8 cellular contexts compared by ENCODE assay signal in the genomic region with DNA sequence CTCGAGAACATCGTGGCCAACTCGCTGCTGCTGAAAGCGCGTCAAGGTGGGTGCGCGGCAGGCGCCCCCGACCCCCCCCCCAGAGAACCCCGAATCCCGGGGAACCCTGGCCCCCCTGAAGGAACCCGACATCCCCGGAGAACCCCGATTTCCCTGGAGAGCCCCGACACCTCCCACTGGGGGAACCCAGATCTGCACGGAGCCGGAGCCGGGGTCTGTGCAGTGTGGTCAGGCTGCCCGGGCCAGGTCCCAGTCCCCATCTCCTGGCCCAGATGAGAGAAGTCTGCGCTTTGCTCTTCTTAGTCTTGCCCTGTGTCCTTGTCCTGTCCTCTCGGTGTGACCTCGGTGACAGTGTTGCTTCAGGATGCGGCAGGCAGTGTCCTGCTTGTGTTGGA. TPM values are rescaled to one million over a fixed set of nuclear protein-coding genes. Genes with fewer than 3 reads are reported as not detected.
DNase-seq lines count a peak whose midpoint lies in the region; ATAC-seq and TF ChIP-seq lines count a peak whose summit lies in the region.

No MANE protein-coding gene starts in this region.

- peaks cover 6 to 10% (median 6%) of the 10 kb centered on the region in 3 experiments; a peak in 6 of 7 replicates for H3K36me3 Mint-ChIP-seq in H9 (ENCODE audit: insufficient read depth in 1 of 3, low read depth in 3 of 3)
- H3K36me3 Mint-ChIP-seq in activated CD4-positive, alpha-beta memory T cell treated with anti-CD3 and anti-CD28 coated beads for 36 hours: peaks cover 12% of the 10 kb centered on the region

- H3K14ac ChIP-seq in H9 (ENCODE audit: insufficient read depth, low read length): no peak overlapping the region

- no CpG with 5 or more reads among the region's 23 CpGs for WGBS in H9 (ENCODE audit: extremely low coverage, insufficient read length, low lambda C conversion rate)

- no peaks in the 10 kb centered on the region for H3K9me3 ChIP-seq in H9 (ENCODE audit: control insufficient read depth, low read depth, low read length)

- H3K56ac ChIP-seq in H9 (ENCODE audit: insufficient read length, low read depth, low read length): no peak overlapping the region

- H2BK20ac ChIP-seq in H9 (ENCODE audit: low read depth, low read length, poor library complexity, severe bottlenecking): no peak overlapping the region

- DNase-seq in H9 (no peak), left ventricle myocardium superior (no peak), skeletal muscle cell (ENCODE audit: low read depth) (no peak), activated gamma-delta T cell (lab: John Stamatoyannopoulos, UW) (no peak), ecto neural progenitor cell (ENCODE audit: low spot score) (no peak), RKO (ENCODE audit: low spot score) (no peak)
- DNase-seq in activated CD4-positive, alpha-beta memory T cell treated with anti-CD3 and anti-CD28 coated beads for 36 hours: no peak

- H3K9me3 Mint-ChIP-seq in H9: no peaks in the 10 kb centered on the region; a peak in 2 of 5 replicates
- H3K9me3 Mint-ChIP-seq in activated CD4-positive, alpha-beta memory T cell treated with anti-CD3 and anti-CD28 coated beads for 36 hours: no peaks in the 10 kb centered on the region

- H4K8ac ChIP-seq in H9 (replicated peaks; ENCODE audit: insufficient read length, low read depth, low read length): no peak overlapping the region

- H2AFZ ChIP-seq in H9 (ENCODE audit: low read length): no peak overlapping the region

- no peak overlapping the region for H4K91ac ChIP-seq in H9 (ENCODE audit: insufficient read length, low read depth, low read length)

- H3K18ac ChIP-seq in H9 (ENCODE audit: insufficient read length, low read depth, low read length): no peak overlapping the region

- peaks cover 19 to 20% of the 10 kb centered on the region in 2 experiments for H3K4me1 Mint-ChIP-seq in H9
- H3K4me1 Mint-ChIP-seq in activated CD4-positive, alpha-beta memory T cell treated with anti-CD3 and anti-CD28 coated beads for 36 hours (ENCODE audit: low read depth): peaks cover 22% of the 10 kb centered on the region

- H3K4me3 ChIP-seq in skeletal muscle cell (ENCODE audit: low read depth, low read length): peak overlapping the region; percentile 78

- CTCF ChIA-PET in activated CD4-positive, alpha-beta memory T cell treated with anti-CD3 and anti-CD28 coated beads for 36 hours (lab: Charles Lee): interaction anchor here (1.3 to 4.2 kb wide), 15 partner anchors 10 to 201 kb away, joined by 3 to 25 read pairs (median 5); no protein-coding TSS in a partner anchor

- no peak for TF ChIP-seq CTCF in H9 (conservative IDR thresholded peaks at IDR 0.05)

- H3K23me2 ChIP-seq in H9 (ENCODE audit: insufficient read length, low read depth, low read length, poor library complexity, severe bottlenecking): no peaks in the 10 kb centered on the region

- H3T11ph ChIP-seq in H9 (ENCODE audit: low read length): no peak overlapping the region

- H2BK12ac ChIP-seq in H9 (ENCODE audit: insufficient read length, low read depth, low read length): no peak overlapping the region

- H3K79me2 ChIP-seq in H9 (ENCODE audit: insufficient read depth, low read length): no peaks in the 10 kb centered on the region

- H3K23ac ChIP-seq in H9 (ENCODE audit: insufficient read length, low read depth, low read length): no peak overlapping the region

- intact Hi-C loops in activated CD4-positive, alpha-beta memory T cell treated with anti-CD3 and anti-CD28 coated beads for 36 hours (cut with micrococcal nuclease): loop anchor here (1.0 to 5.0 kb wide), 3 partner anchors 73 to 547 kb away; a partner anchor contains a TSS
- intact Hi-C loops in left ventricle myocardium superior (cut with micrococcal nuclease): no loop called here

- no peaks in the 10 kb centered on the region for H3K27me3 ChIP-seq in H9 (ENCODE audit: insufficient read depth, low read length)

- peak; percentile 36 for ATAC-seq in left ventricle myocardium superior
- ATAC-seq in GM21390 (IDR thresholded peaks at IDR 0.05; ENCODE audit: unreplicated experiment): no peak

- H3K79me1 ChIP-seq in H9 (ENCODE audit: insufficient read depth, low read depth, low read length, poor library complexity, severe bottlenecking): no peaks in the 10 kb centered on the region

- H2BK15ac ChIP-seq in H9 (ENCODE audit: low read depth, low read length): no peak overlapping the region

- H3K4me3 Mint-ChIP-seq in H9: peak overlapping the region; percentile 82 to 94
- H3K4me3 Mint-ChIP-seq in activated CD4-positive, alpha-beta memory T cell treated with anti-CD3 and anti-CD28 coated beads for 36 hours: peak overlapping the region; percentile 78

- H3K4me1 ChIP-seq in H9 (ENCODE audit: insufficient read depth, low read length): no peaks in the 10 kb centered on the region

- no peak overlapping the region for H2BK5ac ChIP-seq in H9 (ENCODE audit: insufficient read length, low read length)

- H4K5ac ChIP-seq in H9 (ENCODE audit: insufficient read length, low read depth, low read length): no peak overlapping the region

- H3K4me2 ChIP-seq in H9 (ENCODE audit: insufficient read depth, insufficient read length, low read length): peak overlapping the region; percentile 15

- no peak overlapping the region for H2BK120ac ChIP-seq in H9 (ENCODE audit: low read depth, low read length, poor library complexity, severe bottlenecking)

- peaks cover 13% of the 10 kb centered on the region for H3K27me3 Mint-ChIP-seq in H9 (ENCODE audit: low read depth)
- H3K27me3 Mint-ChIP-seq in activated CD4-positive, alpha-beta memory T cell treated with anti-CD3 and anti-CD28 coated beads for 36 hours: no peaks in the 10 kb centered on the region

- peaks cover 2% of the 10 kb centered on the region for H4K20me1 ChIP-seq in H9 (ENCODE audit: control insufficient read depth, insufficient read depth, insufficient read length)

- no peak overlapping the region for H2AK5ac ChIP-seq in H9 (ENCODE audit: insufficient read length, low read length)

- POLR2A ChIA-PET in activated CD4-positive, alpha-beta memory T cell treated with anti-CD3 and anti-CD28 coated beads for 36 hours (lab: Charles Lee): interaction anchor here (0.6 to 3.6 kb wide), 8 partner anchors 10 to 218 kb away, joined by 3 to 70 read pairs (median 4); no protein-coding TSS in a partner anchor

- peak overlapping the region; percentile 0 for H3K9ac ChIP-seq in H9 (ENCODE audit: extremely low read depth, insufficient read length, low read length)

- no peak overlapping the region for H3K27ac ChIP-seq in H9 (ENCODE audit: insufficient read length, low read depth, low read length)

- H3K4ac ChIP-seq in H9 (ENCODE audit: low read depth, low read length): no peak overlapping the region

- no peak overlapping the region for H3K27ac Mint-ChIP-seq in H9
- H3K27ac Mint-ChIP-seq in activated CD4-positive, alpha-beta memory T cell treated with anti-CD3 and anti-CD28 coated beads for 36 hours: peak overlapping the region; percentile 49

RNA-seq across cellular contexts. Expression of a gene that starts 0.7 kb away (rescaled TPM):
- total RNA-seq in H9 (2021) (4.3 and 4.8 TPM in 2 replicates), left ventricle myocardium superior (9.2 TPM)
- total RNA-seq in activated CD4-positive, alpha-beta memory T cell treated with anti-CD3 and anti-CD28 coated beads for 36 hours: 1 to 10 TPM; 2.3 to 3.0 TPM

RNA-seq across cellular contexts. Expression of a gene that starts 0.9 kb away (rescaled TPM):
- total RNA-seq in H9 (2021) (50.1 and 50.3 TPM in 2 replicates), left ventricle myocardium superior (19.9 TPM)
- 10 to 100 TPM; 67.4 to 73.4 TPM for total RNA-seq in activated CD4-positive, alpha-beta memory T cell treated with anti-CD3 and anti-CD28 coated beads for 36 hours
